In genomic region chr1:103123321-103123720, GRCh38 we compare ENCODE assay signal across 9 cellular contexts. TPM values are rescaled to one million over a fixed set of nuclear protein-coding genes. Genes with fewer than 3 reads are reported as not detected.
"Had no signal": no experiment of that assay in that cellular context is flagged by ENCODE, and none has a peak within 500 bp of the region (broad histone marks: within the 10 kb centered on the region; RNA-seq: fewer than 3 reads in every experiment).

No MANE protein-coding gene starts in this region.

- H2AFZ ChIP-seq: GM23248 had no signal

- ATAC-seq: HCT116 had no signal

- H3K9ac ChIP-seq: GM23248, KMS-11 had no signal

- H3K9me3 ChIP-seq: HAP-1 had no signal

- H3K4me2 ChIP-seq: KMS-11 had no signal

- H3K4me3 ChIP-seq: GM23248, HAP-1 had no signal

- DNase-seq: GM23248, GOT3, H7, KBM-7 had no signal

- H3K4me1 ChIP-seq: HAP-1 had no signal

- H3K36me3 ChIP-seq: HAP-1 had no signal

- H3K27ac ChIP-seq: GM23248, KMS-11 had no signal

RNA-seq across cellular contexts. Expression of gene COL11A1, which starts 15.0 kb away (rescaled TPM):
- total RNA-seq: HT-29 had no signal
- polyA plus RNA-seq: IgD-negative memory B cell had no signal
